ENCODE assay signal across 3 cellular contexts in genomic region chr20:37551660-37552059, GRCh38. TPM values are rescaled to one million over a fixed set of nuclear protein-coding genes. Genes with fewer than 3 reads are reported as not detected.
"Had no signal": no experiment of that assay in that cellular context is flagged by ENCODE, and none has a peak within 500 bp of the region (broad histone marks: within the 10 kb centered on the region; RNA-seq: fewer than 3 reads in every experiment).

No MANE protein-coding gene starts in this region.

RNA-seq across cellular contexts. Expression of gene NNAT, which starts 30.6 kb away (rescaled TPM):
- total RNA-seq: naive thymus-derived CD8-positive, alpha-beta T cell; right lobe of liver; smooth muscle cell had no signal
